In the genomic region with DNA sequence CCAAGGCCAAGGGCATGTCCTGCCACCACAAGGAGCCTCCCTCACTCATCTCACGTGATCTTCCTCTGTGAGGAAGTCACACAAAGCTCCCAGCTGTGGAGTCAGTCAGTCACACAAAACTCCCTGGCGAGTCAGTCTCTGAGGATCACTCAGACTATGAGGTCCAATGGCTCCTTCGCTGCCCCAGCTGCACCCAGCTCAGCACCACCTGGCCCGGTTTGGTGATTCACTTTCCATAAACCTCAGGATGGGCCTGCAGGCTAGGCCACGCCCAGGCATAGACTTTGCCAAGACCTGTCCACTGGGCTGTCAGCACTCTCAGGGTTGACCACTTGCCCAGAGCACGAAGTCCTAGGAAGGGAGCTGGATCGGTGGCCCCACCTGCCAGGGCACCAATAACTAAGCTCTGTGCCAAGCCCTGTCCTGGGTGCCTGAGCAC, we compare ENCODE assay signal across 12 cellular contexts.
DNase-seq lines count a peak whose midpoint lies in the region; ATAC-seq, FAIRE-seq and TF ChIP-seq lines count a peak whose summit lies in the region.
"Had no signal": no experiment of that assay in that cellular context is flagged by ENCODE, and none has a peak within 500 bp of the region (broad histone marks: within the 10 kb centered on the region; RNA-seq: fewer than 3 reads in every experiment).

No MANE protein-coding gene starts in this region.

- DNase-seq in GM04504 (ENCODE audit: low read depth) (peak; percentile 3), NCI-H69 (lab: John Stamatoyannopoulos, UW) (peak; percentile 24), epithelial cell of proximal tubule (ENCODE audit: low read depth) (peak; percentile 42), pancreas (peak in 5 of 6 donors; percentile 17 to 66 (median 63)), NCI-H1105 (lab: John Stamatoyannopoulos, UW) (no peak), NCI-H524 treated with DMSO at 0.1 percent for 48 hours (lab: John Stamatoyannopoulos, UW) (no peak), putamen (ENCODE audit: low spot score) (no peak)
- DNase-seq: activated CD4-positive, alpha-beta T cell treated with anti-CD3 and anti-CD28 coated beads, Interleukin-2, amount 10 ng/mL, durations not matched to agents 24 days and 14 days; brain microvascular endothelial cell; NCI-H748 treated with DMSO at 0.1 percent for 48 hours had no signal

- H3K9me3 ChIP-seq in pancreas, result no peaks in the 10 kb centered on the region

- FAIRE-seq in pancreas (lab: Jason Lieb, UNC), result no peak

- no peak overlapping the region for H3K27ac ChIP-seq in pancreas
- H3K27ac ChIP-seq: brain microvascular endothelial cell, parathyroid adenoma had no signal

- H3K36me3 ChIP-seq in pancreas, result no peaks in the 10 kb centered on the region
- H3K36me3 ChIP-seq: brain microvascular endothelial cell had no signal

- intact Hi-C loops in pancreas (cut with DNase I), result no loop called here

- no peak for TF ChIP-seq CTCF in epithelial cell of proximal tubule (conservative IDR thresholded peaks at IDR 0.05; ENCODE audit: low read depth, low read length)
- no peak for TF ChIP-seq CTCF in pancreas (IDR thresholded peaks at IDR 0.05)

- no peaks in the 10 kb centered on the region for H3K4me1 ChIP-seq in pancreas
- H3K4me1 ChIP-seq: parathyroid adenoma had no signal

- H3K4me3 ChIP-seq in epithelial cell of proximal tubule (ENCODE audit: low read depth, low read length) (no peak overlapping the region), pancreas (no peak overlapping the region)

- WGBS in pancreas, 2 donors, result 47 to 50% methylated on average over 7 of the region's 7 CpGs

- no peaks in the 10 kb centered on the region for H3K27me3 ChIP-seq in pancreas
- H3K27me3 ChIP-seq: brain microvascular endothelial cell had no signal

- ATAC-seq in pancreas (peak; percentile 62 to 82 (median 72)), HG02870 (IDR thresholded peaks at IDR 0.05; ENCODE audit: unreplicated experiment) (no peak)

Comparison
In these comparisons a context has a peak if more than half of its experiments do, and no peak if none do; other contexts are left out.
1. DNase-seq: peak in GM04504 (single experiment), NCI-H69 (single experiment), epithelial cell of proximal tubule (single experiment) and pancreas (5 of 6); none in NCI-H1105 (single experiment), NCI-H524 treated with DMSO at 0.1 percent for 48 hours (single experiment) and putamen (single experiment).